ENCODE assay signal across 1 cellular context in genomic region chr19:48695743-48696352, GRCh38.
TF ChIP-seq lines count a peak whose summit lies in the region.

FUT2 (plus strand) TSS chr19:48695971; CDS start chr19:48702957, 6,986 bp downstream.

TF ChIP-seq in HepG2, 621 proteins besides CTCF, POLR2A, EP300 and RAD21 (continued from another document):
- TF ChIP-seq ZBTB4 (CRISPR knock-in tag; IDR thresholded peaks at IDR 0.05; ENCODE audit: borderline replicate concordance): no peak
- TF ChIP-seq MEF2D (CRISPR knock-in tag; IDR thresholded peaks at IDR 0.05): no peak
- no peak for TF ChIP-seq MTA1 (CRISPR knock-in tag; IDR thresholded peaks at IDR 0.05; ENCODE audit: borderline replicate concordance)
- TF ChIP-seq KAT7 (CRISPR knock-in tag; IDR thresholded peaks at IDR 0.05; ENCODE audit: borderline replicate concordance): no peak
- no peak for TF ChIP-seq MYPOP (CRISPR knock-in tag; IDR thresholded peaks at IDR 0.05)
- TF ChIP-seq CSRNP1 (CRISPR knock-in tag; IDR thresholded peaks at IDR 0.05): no peak
- no peak for TF ChIP-seq ZGPAT (CRISPR knock-in tag; IDR thresholded peaks at IDR 0.05)
- no peak for TF ChIP-seq ZNF660 (CRISPR knock-in tag; IDR thresholded peaks at IDR 0.05; ENCODE audit: borderline replicate concordance, low read depth)
- no peak for TF ChIP-seq SMYD3 (CRISPR knock-in tag; IDR thresholded peaks at IDR 0.05)
- TF ChIP-seq SMAD9 (CRISPR knock-in tag; IDR thresholded peaks at IDR 0.05): no peak
- TF ChIP-seq ELF3 (CRISPR knock-in tag; IDR thresholded peaks at IDR 0.05): no peak
- no peak for TF ChIP-seq ZNF772 (CRISPR knock-in tag; IDR thresholded peaks at IDR 0.05)
